Comparison of ENCODE assay signal across 31 cellular contexts in genomic region chr6:77339926-77340325, GRCh38.
"Had no signal": no experiment of that assay in that cellular context is flagged by ENCODE, and none has a peak within 500 bp of the region (broad histone marks: within the 10 kb centered on the region; RNA-seq: fewer than 3 reads in every experiment).

No MANE protein-coding gene starts in this region.

- H3K27ac Mint-ChIP-seq: activated CD4-positive, alpha-beta T cell treated with anti-CD3 and anti-CD28 coated beads, Interleukin-2, amount 10 ng/mL, durations not matched to agents 24 days and 14 days; activated CD8-positive, alpha-beta T cell treated with anti-CD3 and anti-CD28 coated beads for 36 hours; activated naive CD8-positive, alpha-beta T cell treated with anti-CD3 and anti-CD28 coated beads for 36 hours; activated T-helper 17 cell treated with anti-CD3 and anti-CD28 coated beads, Interleukin-2, amount 50 U/mL, for 72 hours; T-helper 1 cell treated with Interleukin-12 subunit alpha and Interleukin-12 subunit beta and Interleukin-4 antibody, amounts not matched to agents 30 μg/mL and 1 μg/mL, for 36 hours; T-helper 2 cell treated with Interferon-gamma antibody and Interleukin-4, amounts not matched to agents 5 μg/mL and 100 μg/mL, for 36 hours had no signal

- H3K27me3 Mint-ChIP-seq: activated CD4-positive, alpha-beta T cell treated with anti-CD3 and anti-CD28 coated beads, Interleukin-2, amount 10 ng/mL, durations not matched to agents 24 days and 14 days; activated CD8-positive, alpha-beta T cell treated with anti-CD3 and anti-CD28 coated beads for 36 hours; activated naive CD8-positive, alpha-beta T cell treated with anti-CD3 and anti-CD28 coated beads for 36 hours; activated T-helper 17 cell treated with anti-CD3 and anti-CD28 coated beads, Interleukin-2, amount 50 U/mL, for 72 hours had no signal

- H3K36me3 Mint-ChIP-seq: activated naive CD8-positive, alpha-beta T cell treated with anti-CD3 and anti-CD28 coated beads for 36 hours had no signal

- H3K27ac ChIP-seq: ascending aorta, PC-9, SJSA1 had no signal

- H3K4me3 ChIP-seq: ascending aorta, PC-9, SJSA1 had no signal

- DNase-seq: activated CD4-positive, alpha-beta T cell treated with anti-CD3 and anti-CD28 coated beads, Interleukin-2, amount 10 ng/mL, durations not matched to agents 24 days and 14 days; activated CD4-positive, alpha-beta T cell treated with anti-CD3 and anti-CD28 coated beads, Interleukin-2, amount 50 U/mL, for 4 hours; activated CD8-positive, alpha-beta T cell treated with anti-CD3 and anti-CD28 coated beads for 36 hours; activated effector memory CD4-positive, alpha-beta T cell treated with anti-CD3 and anti-CD28 coated beads, Interleukin-2, amount 50 U/mL, for 16 hours; activated naive CD4-positive, alpha-beta T cell; activated naive CD4-positive, alpha-beta T cell treated with anti-CD3 and anti-CD28 coated beads, Interleukin-2, amount 50 U/mL, for 16 hours; activated naive CD8-positive, alpha-beta T cell treated with anti-CD3 and anti-CD28 coated beads for 36 hours; activated T-cell treated with anti-CD3 and anti-CD28 coated beads, Interleukin-2, amount 50 U/mL, for 1 hour; activated T-cell treated with anti-CD3 and anti-CD28 coated beads, Interleukin-2, amount 50 U/mL, for 72 hours; amniotic stem cell; caudate nucleus; Kasumi-1; KG1; NCI-H1092 treated with DMSO at 0.1 percent for 48 hours; NCI-H1417; NCI-H146; NCI-H187; NCI-H2029 treated with DMSO at 0.1 percent for 48 hours; NCI-H2107; NCI-H2171; NCI-H510A; NCI-H526; NCI-H748 treated with DMSO at 0.1 percent for 48 hours; PC-9; SHP77 treated with DMSO at 0.1 percent for 48 hours; SK-N-SH had no signal

- H3K4me1 Mint-ChIP-seq: activated CD4-positive, alpha-beta T cell treated with anti-CD3 and anti-CD28 coated beads, Interleukin-2, amount 10 ng/mL, durations not matched to agents 24 days and 14 days; activated naive CD8-positive, alpha-beta T cell treated with anti-CD3 and anti-CD28 coated beads for 36 hours; activated T-helper 17 cell treated with anti-CD3 and anti-CD28 coated beads, Interleukin-2, amount 50 U/mL, for 72 hours had no signal

- H3K36me3 ChIP-seq: ascending aorta, SJSA1 had no signal

- H3K9me3 ChIP-seq: ascending aorta, SJSA1, SK-N-SH had no signal

- H3K4me3 Mint-ChIP-seq: activated CD4-positive, alpha-beta T cell treated with anti-CD3 and anti-CD28 coated beads, Interleukin-2, amount 10 ng/mL, durations not matched to agents 24 days and 14 days; activated CD8-positive, alpha-beta T cell treated with anti-CD3 and anti-CD28 coated beads for 36 hours; activated naive CD8-positive, alpha-beta T cell treated with anti-CD3 and anti-CD28 coated beads for 36 hours; activated T-cell treated with anti-CD3 and anti-CD28 coated beads, Interleukin-2, amount 50 U/mL, for 72 hours; activated T-helper 17 cell treated with anti-CD3 and anti-CD28 coated beads, Interleukin-2, amount 50 U/mL, for 72 hours; T-helper 1 cell treated with Interleukin-12 subunit alpha and Interleukin-12 subunit beta and Interleukin-4 antibody, amounts not matched to agents 30 μg/mL and 1 μg/mL, for 36 hours; T-helper 2 cell treated with Interferon-gamma antibody and Interleukin-4, amounts not matched to agents 5 μg/mL and 100 μg/mL, for 36 hours had no signal

- H3K4me1 ChIP-seq: ascending aorta, SJSA1 had no signal

- H3K9ac ChIP-seq: SK-N-SH had no signal

- H3K27me3 ChIP-seq: ascending aorta, SJSA1 had no signal

- ATAC-seq: activated CD8-positive, alpha-beta T cell treated with anti-CD3 and anti-CD28 coated beads for 36 hours; activated T-cell treated with anti-CD3 and anti-CD28 coated beads, Interleukin-2, amount 50 U/mL, for 72 hours; activated T-helper 17 cell treated with anti-CD3 and anti-CD28 coated beads, Interleukin-2, amount 50 U/mL, for 72 hours had no signal
